Comparison of ENCODE assay signal across 23 cellular contexts in genomic region chr6:149137594-149137993, GRCh38.
A peak's percentile ranks its signal among the peaks of the same experiment; 100 is the strongest.
DNase-seq lines count a peak whose midpoint lies in the region; ATAC-seq and TF ChIP-seq lines count a peak whose summit lies in the region.
"Had no signal": no experiment of that assay in that cellular context is flagged by ENCODE, and none has a peak within 500 bp of the region (broad histone marks: within the 10 kb centered on the region; RNA-seq: fewer than 3 reads in every experiment).

No MANE protein-coding gene starts in this region.

- ATAC-seq in activated CD8-positive, alpha-beta T cell treated with anti-CD3 and anti-CD28 coated beads, Interleukin-2, amount 10 ng/mL, durations not matched to agents 7 days and 5 days = no peak
- ATAC-seq in HG03196 (IDR thresholded peaks at IDR 0.05; ENCODE audit: unreplicated experiment) = no peak
- ATAC-seq: stimulated activated naive B cell treated with anti-CD40 and anti-IgM and Interleukin-4, amounts not matched to agents 10 μg/mL and 1 μg/mL and 100 μg/mL, for 72 hours had no signal

- no peak overlapping the region for H3K4me3 ChIP-seq in AG10803 (ENCODE audit: low read length)
- no peak overlapping the region for H3K4me3 ChIP-seq in fibroblast of the aortic adventitia (ENCODE audit: low read depth, low read length)
- H3K4me3 ChIP-seq: adrenal gland, esophagus muscularis mucosa, hepatocyte had no signal

- CTCF ChIA-PET in activated CD8-positive, alpha-beta T cell treated with anti-CD3 and anti-CD28 coated beads, Interleukin-2, amount 10 ng/mL, durations not matched to agents 7 days and 5 days (lab: Charles Lee) = interaction anchor here (1.1 to 2.9 kb wide), 3 partner anchors 9 to 90 kb away, joined by 3 to 24 read pairs (median 3); no protein-coding TSS in a partner anchor

- TF ChIP-seq CTCF in AG10803 (conservative IDR thresholded peaks at IDR 0.05; ENCODE audit: low read length) (no peak), fibroblast of the aortic adventitia (IDR thresholded peaks at IDR 0.05; ENCODE audit: insufficient read depth, low read length) (no peak)

- no peak for DNase-seq in T-helper 2 cell treated with Interferon-gamma antibody and Interleukin-4, amounts not matched to agents 5 μg/mL and 100 μg/mL, for 36 hours (ENCODE audit: low spot score)
- DNase-seq in T-helper 2 cell = no peak
- peak; percentile 40 for DNase-seq in AG10803 (ENCODE audit: low read depth)
- DNase-seq in activated CD8-positive, alpha-beta T cell treated with anti-CD3 and anti-CD28 coated beads, Interleukin-2, amount 10 ng/mL, durations not matched to agents 7 days and 5 days = no peak
- DNase-seq in fibroblast of the aortic adventitia (ENCODE audit: low read depth) = peak; percentile 45
- DNase-seq in posterior cingulate gyrus = no peak
- no peak for DNase-seq in nucleus accumbens (lab: John Stamatoyannopoulos, UW)
- DNase-seq: activated CD4-positive, CD25-positive, alpha-beta regulatory T cell; effector CD4-positive, alpha-beta T cell; KG1; kidney; NCI-H1092 treated with DMSO at 0.1 percent for 48 hours; NCI-H2171; NCI-H69; retina; SHP77; stimulated activated naive B cell treated with anti-CD40 and anti-IgM and Interleukin-4, amounts not matched to agents 10 μg/mL and 1 μg/mL and 100 μg/mL, for 72 hours; trophoblast cell had no signal

- H3K4me1 Mint-ChIP-seq in T-helper 2 cell treated with Interferon-gamma antibody and Interleukin-4, amounts not matched to agents 5 μg/mL and 100 μg/mL, for 36 hours (ENCODE audit: low read depth) = peaks cover 45% of the 10 kb centered on the region
- peaks cover 51% of the 10 kb centered on the region for H3K4me1 Mint-ChIP-seq in activated CD8-positive, alpha-beta T cell treated with anti-CD3 and anti-CD28 coated beads, Interleukin-2, amount 10 ng/mL, durations not matched to agents 7 days and 5 days (ENCODE audit: low read depth)

- POLR2A ChIA-PET in activated CD8-positive, alpha-beta T cell treated with anti-CD3 and anti-CD28 coated beads, Interleukin-2, amount 10 ng/mL, durations not matched to agents 7 days and 5 days (lab: Charles Lee) = interaction anchor here (1.0 to 4.8 kb wide), 2 partner anchors 9 to 43 kb away, joined by 3 to 28 read pairs; no protein-coding TSS in a partner anchor

- peaks cover 10% of the 10 kb centered on the region for H3K9me3 Mint-ChIP-seq in T-helper 2 cell treated with Interferon-gamma antibody and Interleukin-4, amounts not matched to agents 5 μg/mL and 100 μg/mL, for 36 hours
- peaks cover 11% of the 10 kb centered on the region for H3K9me3 Mint-ChIP-seq in activated CD8-positive, alpha-beta T cell treated with anti-CD3 and anti-CD28 coated beads, Interleukin-2, amount 10 ng/mL, durations not matched to agents 7 days and 5 days (ENCODE audit: insufficient read depth)
- H3K9me3 Mint-ChIP-seq: neural crest cell; stimulated activated naive B cell treated with anti-CD40 and anti-IgM and Interleukin-4, amounts not matched to agents 10 μg/mL and 1 μg/mL and 100 μg/mL, for 72 hours had no signal

- peak overlapping the region; percentile 94 for H3K27ac Mint-ChIP-seq in T-helper 2 cell treated with Interferon-gamma antibody and Interleukin-4, amounts not matched to agents 5 μg/mL and 100 μg/mL, for 36 hours
- peak overlapping the region; percentile 81 for H3K27ac Mint-ChIP-seq in activated CD8-positive, alpha-beta T cell treated with anti-CD3 and anti-CD28 coated beads, Interleukin-2, amount 10 ng/mL, durations not matched to agents 7 days and 5 days
- H3K27ac Mint-ChIP-seq: stimulated activated naive B cell treated with anti-CD40 and anti-IgM and Interleukin-4, amounts not matched to agents 10 μg/mL and 1 μg/mL and 100 μg/mL, for 72 hours had no signal

- intact Hi-C loops in posterior cingulate gyrus (cut with DNase I) = no loop called here

- H3K36me3 Mint-ChIP-seq in T-helper 2 cell treated with Interferon-gamma antibody and Interleukin-4, amounts not matched to agents 5 μg/mL and 100 μg/mL, for 36 hours (ENCODE audit: low read depth) = peaks cover 34% of the 10 kb centered on the region
- H3K36me3 Mint-ChIP-seq in activated CD8-positive, alpha-beta T cell treated with anti-CD3 and anti-CD28 coated beads, Interleukin-2, amount 10 ng/mL, durations not matched to agents 7 days and 5 days (ENCODE audit: low read depth) = peaks cover 38% of the 10 kb centered on the region
- H3K36me3 Mint-ChIP-seq: stimulated activated naive B cell treated with anti-CD40 and anti-IgM and Interleukin-4, amounts not matched to agents 10 μg/mL and 1 μg/mL and 100 μg/mL, for 72 hours had no signal

- no peaks in the 10 kb centered on the region for H3K27me3 Mint-ChIP-seq in T-helper 2 cell treated with Interferon-gamma antibody and Interleukin-4, amounts not matched to agents 5 μg/mL and 100 μg/mL, for 36 hours (ENCODE audit: low read depth)
- H3K27me3 Mint-ChIP-seq in activated CD8-positive, alpha-beta T cell treated with anti-CD3 and anti-CD28 coated beads, Interleukin-2, amount 10 ng/mL, durations not matched to agents 7 days and 5 days (ENCODE audit: low read depth) = no peaks in the 10 kb centered on the region
- H3K27me3 Mint-ChIP-seq: stimulated activated naive B cell treated with anti-CD40 and anti-IgM and Interleukin-4, amounts not matched to agents 10 μg/mL and 1 μg/mL and 100 μg/mL, for 72 hours had no signal

- no peak overlapping the region for H3K4me3 Mint-ChIP-seq in T-helper 2 cell treated with Interferon-gamma antibody and Interleukin-4, amounts not matched to agents 5 μg/mL and 100 μg/mL, for 36 hours
- no peak overlapping the region for H3K4me3 Mint-ChIP-seq in activated CD8-positive, alpha-beta T cell treated with anti-CD3 and anti-CD28 coated beads, Interleukin-2, amount 10 ng/mL, durations not matched to agents 7 days and 5 days
- H3K4me3 Mint-ChIP-seq: neural crest cell; stimulated activated naive B cell treated with anti-CD40 and anti-IgM and Interleukin-4, amounts not matched to agents 10 μg/mL and 1 μg/mL and 100 μg/mL, for 72 hours had no signal

Comparison
In these comparisons a context has a peak if more than half of its experiments do, and no peak if none do; other contexts are left out.
1. DNase-seq: peak in AG10803 (single experiment) and fibroblast of the aortic adventitia (single experiment); none in T-helper 2 cell treated with Interferon-gamma antibody and Interleukin-4, amounts not matched to agents 5 μg/mL and 100 μg/mL, for 36 hours (single experiment), T-helper 2 cell (0 of 5), activated CD8-positive, alpha-beta T cell treated with anti-CD3 and anti-CD28 coated beads, Interleukin-2, amount 10 ng/mL, durations not matched to agents 7 days and 5 days (single experiment), posterior cingulate gyrus (0 of 10) and nucleus accumbens (0 of 56).